In genomic region chr11:125592305-125593112, GRCh38 we compare ENCODE assay signal across 8 cellular contexts. TPM values are rescaled to one million over a fixed set of nuclear protein-coding genes. Genes with fewer than 3 reads are reported as not detected.
DNase-seq lines count a peak whose midpoint lies in the region; ATAC-seq and TF ChIP-seq lines count a peak whose summit lies in the region.

Gene STT3A, plus strand, starts transcription at chr11:125592852. Its CDS starts 3,064 bp downstream, at chr11:125595916.

- peak; percentile 79 for TF ChIP-seq POLR2A in breast epithelium (IDR thresholded peaks at IDR 0.05)

- no peaks in the 10 kb centered on the region for H3K9me3 ChIP-seq in breast epithelium
- no peaks in the 10 kb centered on the region for H3K9me3 ChIP-seq in iPS-18a (ENCODE audit: control insufficient read depth, low read depth, low read length)
- no peaks in the 10 kb centered on the region for H3K9me3 ChIP-seq in skeletal muscle satellite cell (replicated peaks; ENCODE audit: low read length)

- H3K36me3 ChIP-seq in ACC112 (ENCODE audit: insufficient read depth, low read length) = peaks cover 11% of the 10 kb centered on the region; the same call in 1 of the 2 replicates
- H3K36me3 ChIP-seq in breast epithelium = no peaks in the 10 kb centered on the region
- peaks cover 17% of the 10 kb centered on the region for H3K36me3 ChIP-seq in iPS-18a (ENCODE audit: control insufficient read depth, low read depth, low read length)
- peaks cover 16% of the 10 kb centered on the region for H3K36me3 ChIP-seq in skeletal muscle satellite cell (ENCODE audit: insufficient read depth, low read length)

- H3K27ac ChIP-seq in ACC112 (ENCODE audit: low read depth, low read length) = peak within 1 kb of the TSS; percentile 88
- H3K27ac ChIP-seq in VCaP = peak within 1 kb of the TSS; percentile 95
- peak within 1 kb of the TSS; percentile 98 to 99 for H3K27ac ChIP-seq in breast epithelium
- peak within 1 kb of the TSS; percentile 59 for H3K27ac ChIP-seq in iPS-18a (ENCODE audit: low read length)

- peaks cover 54% of the 10 kb centered on the region for H3K79me2 ChIP-seq in ACC112 (ENCODE audit: control insufficient read depth, insufficient read depth, low read length, unreplicated experiment)

- H3K4me1 ChIP-seq in ACC112 (ENCODE audit: control insufficient read depth, insufficient read depth, low read length, unreplicated experiment) = peaks cover 21% of the 10 kb centered on the region
- peaks cover 0 to 8% of the 10 kb centered on the region in 2 donors for H3K4me1 ChIP-seq in breast epithelium
- peaks cover 6% of the 10 kb centered on the region for H3K4me1 ChIP-seq in iPS-18a (ENCODE audit: control insufficient read depth, low read depth, low read length)
- peaks cover 15% of the 10 kb centered on the region for H3K4me1 ChIP-seq in skeletal muscle satellite cell (ENCODE audit: control insufficient read depth, insufficient read depth, low read length)

- intact Hi-C loops in breast epithelium (cut with DNase I; ENCODE audit: low total_unique reads) = no loop called here

- ATAC-seq in GM18870 (IDR thresholded peaks at IDR 0.05; ENCODE audit: unreplicated experiment) (peak; percentile 98), HG03135 (IDR thresholded peaks at IDR 0.05; ENCODE audit: unreplicated experiment) (peak; percentile 98)

- peak within 1 kb of the TSS; percentile 81 for H3K9ac ChIP-seq in iPS-18a (ENCODE audit: low read length)
- peak within 1 kb of the TSS; percentile 97 for H3K9ac ChIP-seq in skeletal muscle satellite cell (ENCODE audit: low read depth, low read length)

- peak within 1 kb of the TSS; percentile 98 for H3K4me3 ChIP-seq in ACC112 (ENCODE audit: low read depth, low read length)
- peak within 1 kb of the TSS; percentile 86 to 94 (median 91) for H3K4me3 ChIP-seq in breast epithelium
- H3K4me3 ChIP-seq in iPS-18a (ENCODE audit: low read length) = peak within 1 kb of the TSS; percentile 82
- H3K4me3 ChIP-seq in skeletal muscle satellite cell (ENCODE audit: low read length) = peak within 1 kb of the TSS; percentile 86

- no peaks in the 10 kb centered on the region for H3K27me3 ChIP-seq in ACC112 (ENCODE audit: insufficient read depth, low read length)
- H3K27me3 ChIP-seq in breast epithelium = no peaks in the 10 kb centered on the region
- H3K27me3 ChIP-seq in iPS-18a (ENCODE audit: control insufficient read depth, insufficient read depth, low read length) = no peaks in the 10 kb centered on the region
- no peaks in the 10 kb centered on the region for H3K27me3 ChIP-seq in skeletal muscle satellite cell (ENCODE audit: control insufficient read depth, insufficient read depth, low read length)

- TF ChIP-seq CTCF in VCaP (conservative IDR thresholded peaks at IDR 0.05) = no peak
- TF ChIP-seq CTCF in breast epithelium (IDR thresholded peaks at IDR 0.05) = no peak

- peak within 1 kb of the TSS; percentile 88 for H2AFZ ChIP-seq in ACC112 (ENCODE audit: low read length, unreplicated experiment)

- H3K4me2 ChIP-seq in skeletal muscle satellite cell (ENCODE audit: low read length) = peak within 1 kb of the TSS; percentile 100

- DNase-seq in NCI-H2196 treated with DMSO at 0.1 percent for 48 hours (lab: John Stamatoyannopoulos, UW; ENCODE audit: unreplicated experiment) (peak; percentile 99), breast epithelium (ENCODE audit: low spot score in 2 of 2) (peak; percentile 99 to 100)

RNA-seq across cellular contexts. Expression of gene STT3A, which starts in this region (rescaled TPM):
- 100 to 1,000 TPM in 1 of 3 donors, 10 to 100 TPM in 2; 70.2 to 105 (median 96.0) TPM for total RNA-seq in breast epithelium
- 147 and 212 TPM in 2 replicates for total RNA-seq in skeletal muscle satellite cell (2012; rRNA removed)

Comparison
In these comparisons a context has a peak if more than half of its experiments do, and no peak if none do; other contexts are left out.
1. Peak in every context shown above with its lines: DNase-seq, ATAC-seq, H3K4me3 ChIP-seq and H3K27ac ChIP-seq.